In the genomic region with DNA sequence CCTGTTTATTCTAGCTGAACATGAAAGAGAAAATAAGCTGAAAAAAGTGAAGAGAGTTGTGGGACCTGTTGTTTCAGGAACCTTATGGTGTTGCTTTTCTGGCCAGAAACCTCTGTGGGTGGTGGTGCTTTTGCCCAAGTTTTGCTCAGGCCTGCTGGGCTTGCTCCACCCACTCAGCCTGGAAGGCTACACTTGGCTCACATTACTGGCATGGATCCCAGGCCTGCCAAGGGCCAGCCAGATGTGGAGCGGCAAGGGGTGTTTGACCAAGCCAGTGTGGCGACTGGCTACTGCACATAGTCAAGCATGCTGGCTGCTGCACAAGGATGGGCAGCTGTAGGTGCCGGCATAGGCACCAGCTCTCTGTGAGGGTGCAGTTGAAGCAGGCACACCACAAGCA, we compare ENCODE assay signal across 16 cellular contexts.
A peak's percentile ranks its signal among the peaks of the same experiment; 100 is the strongest.
DNase-seq lines count a peak whose midpoint lies in the region; ATAC-seq, FAIRE-seq and TF ChIP-seq lines count a peak whose summit lies in the region.
"Had no signal": no experiment of that assay in that cellular context is flagged by ENCODE, and none has a peak within 500 bp of the region (broad histone marks: within the 10 kb centered on the region; RNA-seq: fewer than 3 reads in every experiment).

No MANE protein-coding gene starts in this region.

- DNase-seq in NCI-H2196 (lab: John Stamatoyannopoulos, UW; ENCODE audit: unreplicated experiment): peak; percentile 59
- DNase-seq in fibroblast of peridontal ligament (ENCODE audit: extremely low read depth): peak; percentile 45
- peak; percentile 1 for DNase-seq in occipital lobe (lab: John Stamatoyannopoulos, UW)
- DNase-seq in NCI-H1105 (lab: John Stamatoyannopoulos, UW): no peak
- no peak for DNase-seq in NCI-H82 treated with DMSO at 0.1 percent for 48 hours (lab: John Stamatoyannopoulos, UW; ENCODE audit: unreplicated experiment)
- DNase-seq in kidney: no peak
- DNase-seq: aorta, esophagus squamous epithelium, NCI-H2081, SHP77 treated with DMSO at 0.1 percent for 48 hours had no signal

- H3K36me3 ChIP-seq in kidney (ENCODE audit: control insufficient read depth in 1 of 2, insufficient read depth in 2 of 2, low read length in 2 of 2): no peaks in the 10 kb centered on the region
- H3K36me3 ChIP-seq: prostate gland had no signal

- H3K9me3 ChIP-seq in kidney (ENCODE audit: control insufficient read depth in 1 of 2, low read length in 2 of 2): no peaks in the 10 kb centered on the region
- H3K9me3 ChIP-seq: esophagus squamous epithelium, left lung, prostate gland had no signal

- H3K9ac ChIP-seq in kidney (ENCODE audit: low read length in 2 of 2): no peak overlapping the region

- no peak overlapping the region for H3K27ac ChIP-seq in kidney (ENCODE audit: low read depth in 2 of 2, low read length in 2 of 2)
- H3K27ac ChIP-seq: esophagus squamous epithelium, left lung, prostate gland had no signal

- no peak for TF ChIP-seq CTCF in kidney (IDR thresholded peaks at IDR 0.05; ENCODE audit: borderline replicate concordance, extremely low read depth, insufficient read depth)

- intact Hi-C loops in kidney (cut with DNase I): no loop called here

- no peak for FAIRE-seq in kidney (lab: Jason Lieb, UNC)
- FAIRE-seq: D721Med had no signal

- H3K4me1 ChIP-seq in kidney (ENCODE audit: control insufficient read depth in 1 of 2, insufficient read depth in 1 of 2, low read depth in 1 of 2, low read length in 2 of 2): no peaks in the 10 kb centered on the region
- H3K4me1 ChIP-seq: left lung, prostate gland had no signal

- ATAC-seq in GM18498 (IDR thresholded peaks at IDR 0.05; ENCODE audit: unreplicated experiment) (peak; percentile 43), HG03159 (IDR thresholded peaks at IDR 0.05; ENCODE audit: unreplicated experiment) (no peak)
- ATAC-seq: left lung; naive thymus-derived CD4-positive, alpha-beta T cell had no signal

- no peak overlapping the region for H3K4me3 ChIP-seq in kidney (ENCODE audit: low read length in 2 of 2)
- H3K4me3 ChIP-seq: esophagus squamous epithelium, left lung, prostate gland had no signal

Comparison
In these comparisons a context has a peak if more than half of its experiments do, and no peak if none do; other contexts are left out.
1. DNase-seq: peak in NCI-H2196 (single experiment), fibroblast of peridontal ligament (single experiment) and occipital lobe (single experiment); none in NCI-H1105 (single experiment), NCI-H82 treated with DMSO at 0.1 percent for 48 hours (single experiment) and kidney (single experiment).